ENCODE assay signal across 9 cellular contexts in genomic region chr9:93268551-93269314, GRCh38.
A peak's percentile ranks its signal among the peaks of the same experiment; 100 is the strongest.
DNase-seq lines count a peak whose midpoint lies in the region; ATAC-seq and TF ChIP-seq lines count a peak whose summit lies in the region.
"Had no signal": no experiment of that assay in that cellular context is flagged by ENCODE, and none has a peak within 500 bp of the region (broad histone marks: within the 10 kb centered on the region; RNA-seq: fewer than 3 reads in every experiment).

No MANE protein-coding gene starts in this region.

- H3K9me2 ChIP-seq in OCI-LY1 (ENCODE audit: low read depth, low read length), result no peaks in the 10 kb centered on the region

- no peaks in the 10 kb centered on the region for H3K79me2 ChIP-seq in OCI-LY1 (ENCODE audit: insufficient read depth, low read length)

- H3K4me3 ChIP-seq in OCI-LY1 (ENCODE audit: low read depth, low read length, poor library complexity, severe bottlenecking) (peak overlapping the region; percentile 69), tibial artery (no peak overlapping the region)

- POLR2A ChIA-PET in activated CD4-positive, alpha-beta T cell treated with anti-CD3 and anti-CD28 coated beads, Interleukin-2, amount 10 ng/mL, durations not matched to agents 7 days and 5 days (lab: Charles Lee), result no interaction called here

- H3K27ac ChIP-seq in OCI-LY1 (ENCODE audit: low read depth, low read length, poor library complexity, severe bottlenecking), result peak overlapping the region; percentile 99
- H3K27ac ChIP-seq in tibial artery, result no peak overlapping the region

- no peak overlapping the region for H3K4me3 Mint-ChIP-seq in activated CD4-positive, alpha-beta T cell treated with anti-CD3 and anti-CD28 coated beads, Interleukin-2, amount 10 ng/mL, durations not matched to agents 7 days and 5 days
- peak overlapping the region; percentile 25 for H3K4me3 Mint-ChIP-seq in central memory CD8-positive, alpha-beta T cell

- peaks cover 11% of the 10 kb centered on the region for H3K9me3 Mint-ChIP-seq in activated CD4-positive, alpha-beta T cell treated with anti-CD3 and anti-CD28 coated beads, Interleukin-2, amount 10 ng/mL, durations not matched to agents 7 days and 5 days
- H3K9me3 Mint-ChIP-seq in central memory CD8-positive, alpha-beta T cell, result peaks cover 9% of the 10 kb centered on the region

- H3F3A ChIP-seq in OCI-LY1 (ENCODE audit: insufficient read depth, low read length), result 0 out of 2 replicates have a peak, but pooled peaks cover 6% of the 10 kb centered on the region

- intact Hi-C loops in tibial artery (cut with DNase I; ENCODE audit: low total_unique reads), result no loop called here

- no peak overlapping the region for H2AFZ ChIP-seq in OCI-LY1 (ENCODE audit: low read length)

- peak overlapping the region; percentile 98 for H3K9ac ChIP-seq in OCI-LY1 (ENCODE audit: low read length)

- ATAC-seq in central memory CD8-positive, alpha-beta T cell (replicated peaks; ENCODE audit: extremely low read depth, poor library complexity, severe bottlenecking), result no peak
- no peak for ATAC-seq in HG02763 (IDR thresholded peaks at IDR 0.05; ENCODE audit: unreplicated experiment)
- ATAC-seq: HCT116 had no signal

- CTCF ChIA-PET in activated CD4-positive, alpha-beta T cell treated with anti-CD3 and anti-CD28 coated beads, Interleukin-2, amount 10 ng/mL, durations not matched to agents 7 days and 5 days (lab: Charles Lee), result interaction anchor here (0.6 kb wide), 1 partner anchor 241 kb away, joined by 3 read pairs; no protein-coding TSS in a partner anchor

- peaks cover 30% of the 10 kb centered on the region for H3K9me3 ChIP-seq in OCI-LY1 (ENCODE audit: low read length)
- H3K9me3 ChIP-seq in tibial artery, result peaks cover 0 to 5% (median 1%) of the 10 kb centered on the region in 3 donors

- H3K4me1 Mint-ChIP-seq in activated CD4-positive, alpha-beta T cell treated with anti-CD3 and anti-CD28 coated beads, Interleukin-2, amount 10 ng/mL, durations not matched to agents 7 days and 5 days, result peaks cover 13% of the 10 kb centered on the region
- H3K4me1 Mint-ChIP-seq in central memory CD8-positive, alpha-beta T cell, result peaks cover 10% of the 10 kb centered on the region

- peaks cover 9% of the 10 kb centered on the region for H3K27me3 Mint-ChIP-seq in activated CD4-positive, alpha-beta T cell treated with anti-CD3 and anti-CD28 coated beads, Interleukin-2, amount 10 ng/mL, durations not matched to agents 7 days and 5 days
- peaks cover 69% of the 10 kb centered on the region for H3K27me3 Mint-ChIP-seq in central memory CD8-positive, alpha-beta T cell

- H3K4me1 ChIP-seq in OCI-LY1 (ENCODE audit: insufficient read depth, low read length, severe bottlenecking) (peaks cover 73% of the 10 kb centered on the region), tibial artery (no peaks in the 10 kb centered on the region)

- peak overlapping the region; percentile 96 for H3K4me2 ChIP-seq in OCI-LY1 (ENCODE audit: low read length)

- no peak overlapping the region for H3K27ac Mint-ChIP-seq in activated CD4-positive, alpha-beta T cell treated with anti-CD3 and anti-CD28 coated beads, Interleukin-2, amount 10 ng/mL, durations not matched to agents 7 days and 5 days
- H3K27ac Mint-ChIP-seq in central memory CD8-positive, alpha-beta T cell (ENCODE audit: low read depth), result no peak overlapping the region

- H4K20me1 ChIP-seq in OCI-LY1 (ENCODE audit: insufficient read depth, low read length), result no peaks in the 10 kb centered on the region

- peak; percentile 23 for DNase-seq in activated CD4-positive, alpha-beta T cell treated with anti-CD3 and anti-CD28 coated beads for 1 hour
- no peak for DNase-seq in activated CD4-positive, alpha-beta T cell treated with anti-CD3 and anti-CD28 coated beads, Interleukin-2, amount 10 ng/mL, durations not matched to agents 7 days and 5 days
- DNase-seq in central memory CD8-positive, alpha-beta T cell (ENCODE audit: low spot score in 2 of 2), result peak in 1 of 2 donors; percentile 11
- DNase-seq in tibial artery (peak; percentile 8 to 41), DMS 273 (lab: John Stamatoyannopoulos, UW; ENCODE audit: unreplicated experiment) (no peak), GOT3 (lab: John Stamatoyannopoulos, UW) (no peak)

- no peaks in the 10 kb centered on the region for H3K36me3 Mint-ChIP-seq in activated CD4-positive, alpha-beta T cell treated with anti-CD3 and anti-CD28 coated beads, Interleukin-2, amount 10 ng/mL, durations not matched to agents 7 days and 5 days (ENCODE audit: low read depth)
- H3K36me3 Mint-ChIP-seq in central memory CD8-positive, alpha-beta T cell (ENCODE audit: insufficient read depth), result peaks cover 1% of the 10 kb centered on the region

- TF ChIP-seq CTCF in OCI-LY1 (IDR thresholded peaks at IDR 0.05; ENCODE audit: low read length) (no peak), tibial artery (IDR thresholded peaks at IDR 0.05) (no peak)

- H3K27me3 ChIP-seq in OCI-LY1 (ENCODE audit: insufficient read depth, low read length), result no peaks in the 10 kb centered on the region
- no peaks in the 10 kb centered on the region for H3K27me3 ChIP-seq in tibial artery

- H3K36me3 ChIP-seq in OCI-LY1 (ENCODE audit: insufficient read depth, low read length) (peaks cover 65% of the 10 kb centered on the region), tibial artery (peaks cover 0 to 8% (median 8%) of the 10 kb centered on the region in 3 donors)

Comparison
In these comparisons a context has a peak if more than half of its experiments do, and no peak if none do; other contexts are left out.
1. DNase-seq: peak in activated CD4-positive, alpha-beta T cell treated with anti-CD3 and anti-CD28 coated beads for 1 hour (single experiment) and tibial artery (2 of 2); none in activated CD4-positive, alpha-beta T cell treated with anti-CD3 and anti-CD28 coated beads, Interleukin-2, amount 10 ng/mL, durations not matched to agents 7 days and 5 days (single experiment), DMS 273 (single experiment) and GOT3 (single experiment).